9 cellular contexts compared by ENCODE assay signal in genomic region chr22:49936018-49936972, GRCh38. TPM values are rescaled to one million over a fixed set of nuclear protein-coding genes. Genes with fewer than 3 reads are reported as not detected.
DNase-seq lines count a peak whose midpoint lies in the region; ATAC-seq and TF ChIP-seq lines count a peak whose summit lies in the region.
"Had no signal": no experiment of that assay in that cellular context is flagged by ENCODE, and none has a peak within 500 bp of the region (broad histone marks: within the 10 kb centered on the region; RNA-seq: fewer than 3 reads in every experiment).

No MANE protein-coding gene starts in this region.

- H3K4me1 ChIP-seq in thoracic aorta (ENCODE audit: control insufficient read depth in 1 of 2, low read depth in 2 of 2): peaks cover 30 to 45% of the 10 kb centered on the region in 2 donors

- ATAC-seq in GM19468 (IDR thresholded peaks at IDR 0.05; ENCODE audit: extremely low read depth, unreplicated experiment) (peak; percentile 21), omental fat pad (ENCODE audit: low FRiP score) (peak; percentile 76), thoracic aorta (ENCODE audit: insufficient number of reproducible peaks, low FRiP score, low read depth) (peak; percentile 66)

- DNase-seq in CMK (ENCODE audit: low read depth) (peak; percentile 79), HL-60 (ENCODE audit: low read depth in 1 of 2, low spot score in 1 of 2) (peak; percentile 63 to 67), germinal center (ENCODE audit: low spot score) (peak; percentile 77), omental fat pad (ENCODE audit: low spot score) (peak; percentile 90), thoracic aorta (ENCODE audit: low spot score) (peak; percentile 80)
- DNase-seq in activated gamma-delta T cell treated with anti-CD3 and anti-CD28 coated beads, Interleukin-2, amount 50 U/mL, for 16 hours (ENCODE audit: low read depth): peak; percentile 93

- H3K9me3 ChIP-seq in thoracic aorta: no peaks in the 10 kb centered on the region

- no peaks in the 10 kb centered on the region for H3K36me3 ChIP-seq in thoracic aorta

- H3K4me3 ChIP-seq in HL-60 (replicated peaks; ENCODE audit: insufficient read depth, low read length): peak overlapping the region; percentile 36
- H3K4me3 ChIP-seq in thoracic aorta: peak overlapping the region; percentile 75

- no peak for TF ChIP-seq CTCF in HL-60 (IDR thresholded peaks at IDR 0.05; ENCODE audit: insufficient read depth, low read length)
- TF ChIP-seq CTCF in omental fat pad (IDR thresholded peaks at IDR 0.05): no peak
- no peak for TF ChIP-seq CTCF in thoracic aorta (IDR thresholded peaks at IDR 0.05)

- H3K27ac ChIP-seq in HL-60 (replicated peaks) (peak overlapping the region; percentile 29; the same call in 1 of the 2 replicates), thoracic aorta (peak overlapping the region; percentile 63 to 74)
- H3K27ac ChIP-seq: epithelial cell of prostate had no signal

- peak; percentile 49 for TF ChIP-seq POLR2A in Raji (IDR thresholded peaks at IDR 0.05; ENCODE audit: insufficient read depth, low read depth, low read length)

- H3K27me3 ChIP-seq in HL-60 (ENCODE audit: insufficient read depth, poor library complexity, severe bottlenecking) (no peaks in the 10 kb centered on the region), thoracic aorta (replicated peaks; ENCODE audit: insufficient read depth) (no peaks in the 10 kb centered on the region)

RNA-seq across cellular contexts. Expression of gene CRELD2, which starts 17.9 kb away (rescaled TPM):
- total RNA-seq in omental fat pad (10 to 100 TPM; 30.8 to 52.4 (median 39.8) TPM), thoracic aorta (10 to 100 TPM; 46.1 to 60.1 TPM)

RNA-seq across cellular contexts. Expression of gene ALG12, which starts 18.1 kb away (rescaled TPM):
- total RNA-seq in omental fat pad (10 to 100 TPM; 11.7 to 21.8 (median 13.0) TPM), thoracic aorta (10 to 100 TPM; 17.4 to 30.1 TPM)

RNA-seq across cellular contexts. Expression of gene PIM3, which starts 24.3 kb away (rescaled TPM):
- 100 to 1,000 TPM in 2 of 4 donors, 10 to 100 TPM in 2; 92.2 to 174 (median 114) TPM for total RNA-seq in omental fat pad
- total RNA-seq in thoracic aorta: 100 to 1,000 TPM in 1 of 2 donors, 10 to 100 TPM in 1; 54.0 to 112 TPM

Comparison
In these comparisons a context has a peak if more than half of its experiments do, and no peak if none do; other contexts are left out.
1. Peak in every context shown above with its lines: DNase-seq, ATAC-seq, H3K4me3 ChIP-seq and H3K27ac ChIP-seq.
2. ATAC-seq: peak in every context shown above with its lines; median percentile 76 in omental fat pad; 66 in thoracic aorta; 21 in GM19468.